In genomic region chr1:84946631-84947030, GRCh38 we compare ENCODE assay signal across 16 cellular contexts. TPM values are rescaled to one million over a fixed set of nuclear protein-coding genes. Genes with fewer than 3 reads are reported as not detected.
A peak's percentile ranks its signal among the peaks of the same experiment; 100 is the strongest.
DNase-seq lines count a peak whose midpoint lies in the region; ATAC-seq and TF ChIP-seq lines count a peak whose summit lies in the region.
"Had no signal": no experiment of that assay in that cellular context is flagged by ENCODE, and none has a peak within 500 bp of the region (broad histone marks: within the 10 kb centered on the region; RNA-seq: fewer than 3 reads in every experiment).

No MANE protein-coding gene starts in this region.

- H3K4me2 ChIP-seq in GM23338 = no peak overlapping the region

- POLR2A ChIA-PET in T-cell (lab: Charles Lee) = interaction anchor here in 1 of 2 donors (0.6 kb wide), 1 partner anchor 49 kb away, joined by 6 read pairs; no protein-coding TSS in a partner anchor

- peaks cover 3% of the 10 kb centered on the region; the same call in 1 of the 3 replicates for H3K36me3 Mint-ChIP-seq in GM23338 (ENCODE audit: low read depth)
- peaks cover 27% of the 10 kb centered on the region for H3K36me3 Mint-ChIP-seq in T-cell

- no peaks in the 10 kb centered on the region for H3K9me3 ChIP-seq in right lobe of liver
- H3K9me3 ChIP-seq: pancreas, uterus had no signal

- H3K27ac ChIP-seq in GM23338 (ENCODE audit: low read depth) (no peak overlapping the region), right lobe of liver (no peak overlapping the region)
- H3K27ac ChIP-seq: pancreas, RWPE1 had no signal

- H3K4me3 ChIP-seq in AG10803 (ENCODE audit: low read length) = no peak overlapping the region
- no peak overlapping the region for H3K4me3 ChIP-seq in GM23338
- no peak overlapping the region for H3K4me3 ChIP-seq in right lobe of liver
- H3K4me3 ChIP-seq: pancreas, uterus had no signal

- no peak for TF ChIP-seq CTCF in AG10803 (conservative IDR thresholded peaks at IDR 0.05; ENCODE audit: low read length)
- no peak for TF ChIP-seq CTCF in GM23338 (conservative IDR thresholded peaks at IDR 0.05; ENCODE audit: low read depth in 2 of 2)
- TF ChIP-seq CTCF in right lobe of liver (IDR thresholded peaks at IDR 0.05) = no peak

- WGBS in right lobe of liver (ENCODE audit: insufficient coverage, low coverage, low lambda C conversion rate, missing lambda C conversion rate) = 91% methylated on average over 4 of the region's 4 CpGs

- H3K9me3 Mint-ChIP-seq in GM23338 (no peaks in the 10 kb centered on the region; the same call in 2 of the 3 replicates), T-cell (peaks cover 3 to 6% (median 5%) of the 10 kb centered on the region in 3 donors)

- H3K27me3 Mint-ChIP-seq in GM23338 (ENCODE audit: insufficient read depth, low read depth, poor library complexity) (peaks cover 7% of the 10 kb centered on the region), T-cell (peaks cover 0 to 6% of the 10 kb centered on the region in 2 donors)

- intact Hi-C loops in right lobe of liver (cut with DNase I) = loop anchor here (10.0 kb wide), 1 partner anchor 308 kb away; the partner anchor contains the start of gene C1orf52 (in 2 of the 2)
- intact Hi-C loops in posterior vena cava (cut with DNase I) = loop anchor here in 1 of 2 donors (10.0 kb wide), 1 partner anchor 308 kb away; the partner anchor contains the start of gene C1orf52

- CTCF ChIA-PET in T-cell (lab: Charles Lee) = interaction anchor here (0.6 to 5.4 kb wide), 4 partner anchors 55 to 313 kb away, joined by 3 to 31 read pairs (median 5); partner anchors contain the start of gene C1orf52 (in 2 of the 2)

- H3K27ac Mint-ChIP-seq in GM23338 (peak overlapping the region; percentile 80; the same call in 1 of the 2 replicates), T-cell (peak overlapping the region; percentile 62 to 88)

- no peaks in the 10 kb centered on the region for H3F3A ChIP-seq in GM23338 (replicated peaks; ENCODE audit: low read depth)

- no peak overlapping the region for H2AFZ ChIP-seq in GM23338

- no peak for ATAC-seq in GM23338
- ATAC-seq in T-cell (replicated peaks in 1 of 4) = no peak
- no peak for ATAC-seq in right lobe of liver

- H3K4me3 Mint-ChIP-seq in GM23338 (no peak overlapping the region), T-cell (peak overlapping the region in 1 of 3 donors; percentile 79)

- H3K9me2 ChIP-seq in GM23338 (ENCODE audit: insufficient read depth) = no peaks in the 10 kb centered on the region

- TF ChIP-seq POLR2A in right lobe of liver (IDR thresholded peaks at IDR 0.05) = no peak

- H4K20me1 ChIP-seq in GM23338 (replicated peaks; ENCODE audit: insufficient read depth) = no peaks in the 10 kb centered on the region

- H3K27me3 ChIP-seq in GM23338 (ENCODE audit: insufficient read depth) (no peaks in the 10 kb centered on the region), right lobe of liver (no peaks in the 10 kb centered on the region)
- H3K27me3 ChIP-seq: pancreas, uterus had no signal

- H3K79me2 ChIP-seq in GM23338 (replicated peaks; ENCODE audit: insufficient read depth) = no peaks in the 10 kb centered on the region

- DNase-seq in AG10803 (ENCODE audit: low read depth) (peak; percentile 22), GM23338 (ENCODE audit: low spot score) (no peak), T-cell (no peak), fibroblast of peridontal ligament (ENCODE audit: extremely low read depth) (peak; percentile 50), nucleus accumbens (lab: John Stamatoyannopoulos, UW) (no peak), NCI-H1417 treated with DMSO at 0.1 percent for 48 hours (lab: John Stamatoyannopoulos, UW) (no peak), right lobe of liver (no peak), posterior vena cava (ENCODE audit: low spot score) (no peak)
- DNase-seq: head of caudate nucleus, NCI-H1417, pancreas, uterus had no signal

- H3K4me1 Mint-ChIP-seq in GM23338 (peaks cover 28% of the 10 kb centered on the region), T-cell (peaks cover 6 to 12% (median 11%) of the 10 kb centered on the region in 3 donors)

- peaks cover 22% of the 10 kb centered on the region for H3K4me1 ChIP-seq in GM23338 (ENCODE audit: insufficient read depth)
- H3K4me1 ChIP-seq in right lobe of liver = no peaks in the 10 kb centered on the region
- H3K4me1 ChIP-seq: uterus had no signal

- H3K36me3 ChIP-seq in GM23338 (ENCODE audit: insufficient read depth) (no peaks in the 10 kb centered on the region), right lobe of liver (no peaks in the 10 kb centered on the region)
- H3K36me3 ChIP-seq: pancreas, uterus had no signal

TF ChIP-seq in GM23338, 12 proteins besides CTCF, POLR2A, EP300 and RAD21 (continues in another document):
- TF ChIP-seq NANOG (IDR thresholded peaks at IDR 0.05; ENCODE audit: borderline replicate concordance) (no peak), JUNB (IDR thresholded peaks at IDR 0.05; ENCODE audit: unreplicated experiment) (no peak), STAT1 (IDR thresholded peaks at IDR 0.05; ENCODE audit: unreplicated experiment) (no peak), ZNF331 (CRISPR knock-in tag; IDR thresholded peaks at IDR 0.05; ENCODE audit: low read depth) (no peak), REST (IDR thresholded peaks at IDR 0.05; ENCODE audit: unreplicated experiment) (no peak), EZH2 (IDR thresholded peaks at IDR 0.05; ENCODE audit: low read depth, unreplicated experiment) (no peak)

RNA-seq across cellular contexts. Expression of gene MCOLN2, which starts 50.3 kb away (rescaled TPM):
- 10.0 and 10.9 TPM in 2 replicates for total RNA-seq in GM23338 (2014; rRNA removed; shearing (Covaris generic))
- 2.2 and 2.7 TPM in 2 replicates for polyA plus RNA-seq in GM23338 (2016; fragmentation: Nextera tagmentation; extraction: Ambion mirVana)
- total RNA-seq in T-cell = 10 to 100 TPM in 4 of 5 donors, 1 to 10 TPM in 1; 7.6 to 19.3 (median 15.8) TPM
- under 1 TPM in 2 of 6 experiments, not detected in 4; 0.09 to 0.19 TPM for total RNA-seq in right lobe of liver
- total RNA-seq in posterior vena cava = under 1 TPM; 0.32 to 0.71 TPM
- total RNA-seq: HT-29 had no signal

RNA-seq across cellular contexts. Expression of gene LPAR3, which starts 53.6 kb away (rescaled TPM):
- 27.8 and 36.9 TPM in 2 replicates for total RNA-seq in GM23338 (2014; rRNA removed; shearing (Covaris generic))
- polyA plus RNA-seq in GM23338 (2016; fragmentation: Nextera tagmentation; extraction: Ambion mirVana) = 8.4 and 10.4 TPM in 2 replicates
- total RNA-seq in T-cell = 1 to 10 TPM in 3 of 5 donors, under 1 TPM in 2; 0.75 to 7.0 (median 2.9) TPM
- total RNA-seq in right lobe of liver = under 1 TPM in 1 of 6 experiments, not detected in 5; 0.31 TPM
- not detected for total RNA-seq in posterior vena cava
- total RNA-seq: activated T-helper 2 cell treated with anti-CD3 and anti-CD28 coated beads, Interferon-gamma antibody, Interleukin-2, Interleukin-4, amounts not matched to agents 10 μg/mL and 5 μg/mL and 100 μg/mL, durations not matched to agents 14 hours and 24 hours and 36 hours; HT-29; myocyte had no signal

Comparison
In these comparisons a context has a peak if more than half of its experiments do, and no peak if none do; other contexts are left out.
1. DNase-seq: peak in AG10803 (single experiment) and fibroblast of peridontal ligament (single experiment); none in GM23338 (single experiment), T-cell (0 of 34), nucleus accumbens (0 of 56), NCI-H1417 treated with DMSO at 0.1 percent for 48 hours (single experiment), right lobe of liver (0 of 3) and posterior vena cava (single experiment).